ENCODE assay signal across 8 cellular contexts in the genomic region with DNA sequence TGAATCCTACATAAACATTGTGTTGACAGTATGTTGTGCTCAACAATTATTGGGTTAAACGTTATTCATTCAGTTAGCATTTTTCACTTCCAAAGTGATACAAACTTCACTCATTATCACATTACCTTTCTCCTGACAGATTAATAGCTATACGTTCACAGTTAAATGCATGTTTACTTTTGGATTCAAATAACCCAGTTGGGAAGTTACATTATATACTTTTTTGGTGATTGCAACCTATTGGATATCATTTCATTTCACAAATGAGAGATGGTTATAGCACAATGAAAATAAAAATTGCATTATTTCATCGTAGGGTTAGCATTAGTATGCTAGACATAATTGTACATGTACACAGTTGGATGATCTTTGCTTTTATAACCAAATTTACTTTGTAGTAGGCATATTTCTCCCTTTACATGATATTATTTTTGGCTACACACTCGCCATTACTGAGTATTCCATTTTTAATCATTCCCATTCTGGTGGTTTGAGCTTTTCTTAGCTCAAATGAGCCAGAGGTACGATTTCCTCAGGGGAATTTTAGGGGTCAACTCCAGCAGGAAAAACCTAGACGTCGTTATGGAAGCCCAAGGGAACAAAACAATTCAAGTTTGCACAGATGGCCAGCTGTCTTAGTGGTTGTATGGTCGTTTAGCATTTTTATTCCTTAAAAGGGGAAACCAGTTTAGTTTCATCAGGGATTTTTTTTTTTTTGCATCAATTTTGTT. TPM values are rescaled to one million over a fixed set of nuclear protein-coding genes. Genes with fewer than 3 reads are reported as not detected.
DNase-seq lines count a peak whose midpoint lies in the region; ATAC-seq and TF ChIP-seq lines count a peak whose summit lies in the region.

No MANE protein-coding gene starts in this region.

- H3K27ac ChIP-seq in AG04450 (ENCODE audit: low read depth, low read length): peak overlapping the region; percentile 98
- H3K27ac ChIP-seq in GM23338 (ENCODE audit: low read depth): peak overlapping the region; percentile 99
- peak overlapping the region; percentile 100 for H3K27ac ChIP-seq in smooth muscle cell (ENCODE audit: low read depth)

- peaks cover 28% of the 10 kb centered on the region for H3K4me1 ChIP-seq in GM23338 (ENCODE audit: insufficient read depth)
- H3K4me1 ChIP-seq in smooth muscle cell (ENCODE audit: low read depth): peaks cover 30% of the 10 kb centered on the region

- peaks cover 14% of the 10 kb centered on the region; the same call in 2 of the 3 replicates for H3K36me3 Mint-ChIP-seq in GM23338 (ENCODE audit: low read depth)
- peaks cover 28% of the 10 kb centered on the region for H3K36me3 Mint-ChIP-seq in activated T-helper 2 cell treated with anti-CD3 and anti-CD28 coated beads, Interferon-gamma antibody, Interleukin-2, Interleukin-4, amounts not matched to agents 10 μg/mL and 5 μg/mL and 100 μg/mL, durations not matched to agents 14 hours and 24 hours and 36 hours (ENCODE audit: low read depth)

- WGBS in smooth muscle cell (ENCODE audit: low lambda C conversion rate): 8% methylated on average over 8 of the region's 8 CpGs

- peaks cover 25% of the 10 kb centered on the region for H3K4me1 Mint-ChIP-seq in GM23338
- peaks cover 36% of the 10 kb centered on the region for H3K4me1 Mint-ChIP-seq in activated T-helper 2 cell treated with anti-CD3 and anti-CD28 coated beads, Interferon-gamma antibody, Interleukin-2, Interleukin-4, amounts not matched to agents 10 μg/mL and 5 μg/mL and 100 μg/mL, durations not matched to agents 14 hours and 24 hours and 36 hours (ENCODE audit: low read depth)

- H3K27me3 ChIP-seq in AG04450 (ENCODE audit: control insufficient read depth, insufficient read depth, low read length) (no peaks in the 10 kb centered on the region), GM23338 (ENCODE audit: insufficient read depth) (peaks cover 15% of the 10 kb centered on the region), smooth muscle cell (ENCODE audit: low read depth) (no peaks in the 10 kb centered on the region)

- H3K9ac ChIP-seq in smooth muscle cell (ENCODE audit: low read depth): peak overlapping the region; percentile 98

- H3K4me3 ChIP-seq in AG04450 (ENCODE audit: low read depth, low read length) (peak overlapping the region; percentile 72), GM23338 (peak overlapping the region; percentile 95), iPS-11a (ENCODE audit: low read depth, low read length) (peak overlapping the region; percentile 45), smooth muscle cell (peak overlapping the region; percentile 96)

- H3K4me3 Mint-ChIP-seq in GM23338: peak overlapping the region; percentile 89
- peak overlapping the region; percentile 96 for H3K4me3 Mint-ChIP-seq in activated T-helper 2 cell treated with anti-CD3 and anti-CD28 coated beads, Interferon-gamma antibody, Interleukin-2, Interleukin-4, amounts not matched to agents 10 μg/mL and 5 μg/mL and 100 μg/mL, durations not matched to agents 14 hours and 24 hours and 36 hours (ENCODE audit: low read depth)

- H4K20me1 ChIP-seq in GM23338 (replicated peaks; ENCODE audit: insufficient read depth): no peaks in the 10 kb centered on the region
- peaks cover 5% of the 10 kb centered on the region for H4K20me1 ChIP-seq in smooth muscle cell (ENCODE audit: low read depth)

- peaks cover 15% of the 10 kb centered on the region; the same call in 1 of the 2 replicates for H3F3A ChIP-seq in GM23338 (replicated peaks; ENCODE audit: low read depth)
- H3F3A ChIP-seq in smooth muscle cell (ENCODE audit: low read depth): peaks cover 15% of the 10 kb centered on the region

- DNase-seq in AG04450 (ENCODE audit: low read depth, low spot score) (no peak), GM23338 (ENCODE audit: low spot score) (no peak), smooth muscle cell (lab: John Stamatoyannopoulos, UW; ENCODE audit: unreplicated experiment) (no peak)
- no peak for DNase-seq in activated T-helper 2 cell treated with anti-CD3 and anti-CD28 coated beads, Interferon-gamma antibody, Interleukin-2, Interleukin-4, amounts not matched to agents 10 μg/mL and 5 μg/mL and 100 μg/mL, durations not matched to agents 14 hours and 24 hours and 36 hours (ENCODE audit: low spot score)
- DNase-seq in central memory CD4-positive, alpha-beta T cell: no peak

- H3K4me2 ChIP-seq in GM23338: peak overlapping the region; percentile 92
- H3K4me2 ChIP-seq in smooth muscle cell: peak overlapping the region; percentile 99

- TF ChIP-seq CTCF in AG04450 (IDR thresholded peaks at IDR 0.05; ENCODE audit: low read depth, low read length) (no peak), GM23338 (conservative IDR thresholded peaks at IDR 0.05; ENCODE audit: low read depth in 2 of 2) (no peak), smooth muscle cell (IDR thresholded peaks at IDR 0.05; ENCODE audit: borderline replicate concordance, insufficient read depth, poor library complexity, severe bottlenecking) (no peak)

- H3K36me3 ChIP-seq in GM23338 (ENCODE audit: insufficient read depth) (no peaks in the 10 kb centered on the region), smooth muscle cell (ENCODE audit: low read depth) (no peaks in the 10 kb centered on the region)

- peak overlapping the region; percentile 97 for H3K27ac Mint-ChIP-seq in GM23338
- peak overlapping the region; percentile 93 for H3K27ac Mint-ChIP-seq in activated T-helper 2 cell treated with anti-CD3 and anti-CD28 coated beads, Interferon-gamma antibody, Interleukin-2, Interleukin-4, amounts not matched to agents 10 μg/mL and 5 μg/mL and 100 μg/mL, durations not matched to agents 14 hours and 24 hours and 36 hours

- POLR2A ChIA-PET in AG04450 (lab: Yijun Ruan, JAX): interaction anchor here (0.7 to 1.0 kb wide), 3 partner anchors 195 to 299 kb away, joined by 3 to 5 read pairs (median 3); no protein-coding TSS in a partner anchor

- H3K9me3 ChIP-seq in AG04450 (ENCODE audit: control insufficient read depth, insufficient read depth, low read length) (peaks cover 3% of the 10 kb centered on the region; the same call in 1 of the 2 replicates), smooth muscle cell (replicated peaks; ENCODE audit: low read depth) (no peaks in the 10 kb centered on the region)

- CTCF ChIA-PET in AG04450 (lab: Charles Lee): interaction anchor here (0.9 to 2.0 kb wide), 3 partner anchors 280 to 595 kb away, joined by 3 to 8 read pairs (median 4); partner anchors contain the start of gene EDN1

- H3K9me2 ChIP-seq in GM23338 (ENCODE audit: insufficient read depth): no peaks in the 10 kb centered on the region

- H3K79me2 ChIP-seq in GM23338 (replicated peaks; ENCODE audit: insufficient read depth) (peaks cover 23% of the 10 kb centered on the region), smooth muscle cell (ENCODE audit: low read depth) (peaks cover 22% of the 10 kb centered on the region)

- intact Hi-C loops in activated T-helper 2 cell treated with anti-CD3 and anti-CD28 coated beads, Interferon-gamma antibody, Interleukin-2, Interleukin-4, amounts not matched to agents 10 μg/mL and 5 μg/mL and 100 μg/mL, durations not matched to agents 14 hours and 24 hours and 36 hours (cut with micrococcal nuclease): loop anchor here (2.0 to 10.0 kb wide), 6 partner anchors 33 to 355 kb away; no protein-coding TSS in a partner anchor

- no peak for ATAC-seq in GM23338
- ATAC-seq in HG02840 (IDR thresholded peaks at IDR 0.05; ENCODE audit: low FRiP score, unreplicated experiment): no peak
- ATAC-seq in HG03196 (IDR thresholded peaks at IDR 0.05; ENCODE audit: unreplicated experiment): no peak

- H3K9me3 Mint-ChIP-seq in GM23338: 0 out of 3 replicates have a peak, but pooled peaks cover 10% of the 10 kb centered on the region
- peaks cover 7% of the 10 kb centered on the region for H3K9me3 Mint-ChIP-seq in activated T-helper 2 cell treated with anti-CD3 and anti-CD28 coated beads, Interferon-gamma antibody, Interleukin-2, Interleukin-4, amounts not matched to agents 10 μg/mL and 5 μg/mL and 100 μg/mL, durations not matched to agents 14 hours and 24 hours and 36 hours

- H2AFZ ChIP-seq in GM23338: peak overlapping the region; percentile 93
- peak overlapping the region; percentile 84 for H2AFZ ChIP-seq in smooth muscle cell (ENCODE audit: low read depth)

- H3K27me3 Mint-ChIP-seq in GM23338 (ENCODE audit: insufficient read depth, low read depth, poor library complexity): peaks cover 9% of the 10 kb centered on the region
- no peaks in the 10 kb centered on the region for H3K27me3 Mint-ChIP-seq in activated T-helper 2 cell treated with anti-CD3 and anti-CD28 coated beads, Interferon-gamma antibody, Interleukin-2, Interleukin-4, amounts not matched to agents 10 μg/mL and 5 μg/mL and 100 μg/mL, durations not matched to agents 14 hours and 24 hours and 36 hours (ENCODE audit: low read depth)

TF ChIP-seq in GM23338, 12 proteins besides CTCF, POLR2A, EP300 and RAD21 (continues in another document):
- TF ChIP-seq CREB1 (CRISPR knock-in tag; IDR thresholded peaks at IDR 0.05; ENCODE audit: low read depth) (no peak), EZH2 (IDR thresholded peaks at IDR 0.05; ENCODE audit: low read depth, unreplicated experiment) (no peak), POLR2AphosphoS5 (IDR thresholded peaks at IDR 0.05; ENCODE audit: low read depth) (no peak), ZNF331 (CRISPR knock-in tag; IDR thresholded peaks at IDR 0.05; ENCODE audit: low read depth) (no peak)

RNA-seq across cellular contexts. Expression of gene HIVEP1, which starts 2.0 kb away (rescaled TPM):
- 13.9 and 15.9 TPM in 2 replicates for polyA plus RNA-seq in AG04450 (2011; rRNA removed)
- polyA minus RNA-seq in AG04450 (2011; rRNA and poly(A)+ RNA removed): 41.5 and 42.3 TPM in 2 replicates
- 16.5 and 21.7 TPM in 2 replicates for total RNA-seq in GM23338 (2014; rRNA removed; shearing (Covaris generic))
- 7.7 and 10.1 TPM in 2 replicates for polyA plus RNA-seq in GM23338 (2016; fragmentation: Nextera tagmentation; extraction: Ambion mirVana)
- total RNA-seq in activated T-helper 2 cell treated with anti-CD3 and anti-CD28 coated beads, Interferon-gamma antibody, Interleukin-2, Interleukin-4, amounts not matched to agents 10 μg/mL and 5 μg/mL and 100 μg/mL, durations not matched to agents 14 hours and 24 hours and 36 hours: 63.8 TPM in 2 replicates
- 51.9 and 58.8 TPM in 2 replicates for total RNA-seq in smooth muscle cell
- 6.8 and 8.0 TPM in 2 replicates for polyA plus RNA-seq in smooth muscle cell

Comparison
In these comparisons a context has a peak if more than half of its experiments do, and no peak if none do; other contexts are left out.
1. H3K4me3 ChIP-seq: peak in every context shown above with its lines; median percentile 96 in smooth muscle cell; 95 in GM23338; 72 in AG04450; 45 in iPS-11a.